ENCODE assay signal across 9 cellular contexts in the genomic region with DNA sequence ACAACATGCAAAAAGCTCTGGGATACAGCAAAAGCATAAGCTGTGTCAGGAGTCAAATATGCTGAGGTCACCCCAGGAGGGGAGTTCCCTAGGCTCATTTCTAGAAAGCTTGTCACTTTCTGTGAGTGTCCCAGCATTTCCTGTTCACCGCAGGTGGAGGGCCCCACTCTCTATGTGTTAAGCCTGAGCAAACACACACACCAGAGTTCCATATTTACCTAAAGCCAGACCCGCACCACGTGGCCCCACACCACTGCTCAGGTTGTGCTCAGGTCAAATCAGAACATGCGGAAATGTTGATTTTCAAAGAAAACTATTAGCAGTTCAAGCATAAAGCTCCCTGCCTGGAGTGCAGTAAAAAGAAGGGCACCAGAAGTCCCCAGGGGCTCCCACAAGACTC.
DNase-seq lines count a peak whose midpoint lies in the region; ATAC-seq, FAIRE-seq and TF ChIP-seq lines count a peak whose summit lies in the region.
"Had no signal": no experiment of that assay in that cellular context is flagged by ENCODE, and none has a peak within 500 bp of the region (broad histone marks: within the 10 kb centered on the region; RNA-seq: fewer than 3 reads in every experiment).

No MANE protein-coding gene starts in this region.

- H3K4me3 ChIP-seq in testis = no peak overlapping the region
- H3K4me3 ChIP-seq: body of pancreas had no signal

- no peak for TF ChIP-seq CTCF in testis (IDR thresholded peaks at IDR 0.05)

- H3K36me3 ChIP-seq in testis (ENCODE audit: low read depth, missing control alignments) = no peaks in the 10 kb centered on the region

- peak; percentile 99 for ATAC-seq in GM19025 (IDR thresholded peaks at IDR 0.05; ENCODE audit: low read depth, unreplicated experiment)
- ATAC-seq in HG02970 (IDR thresholded peaks at IDR 0.05; ENCODE audit: low FRiP score, unreplicated experiment) = peak; percentile 99
- ATAC-seq: body of pancreas had no signal

- peaks cover 3% of the 10 kb centered on the region for H3K4me1 ChIP-seq in testis
- H3K4me1 ChIP-seq: body of pancreas had no signal

- TF ChIP-seq POLR2A in testis (IDR thresholded peaks at IDR 0.05) = no peak

- H3K27me3 ChIP-seq in testis = no peaks in the 10 kb centered on the region
- H3K27me3 ChIP-seq: body of pancreas had no signal

- 75 to 85% methylated on average over 4 of the region's 4 CpGs for WGBS in testis, 2 donors

- intact Hi-C loops in testis (cut with DNase I; ENCODE audit: low total_unique reads) = no loop called here

- no peaks in the 10 kb centered on the region for H3K9me3 ChIP-seq in testis

- no peak overlapping the region for H3K27ac ChIP-seq in testis
- H3K27ac ChIP-seq: body of pancreas had no signal

- DNase-seq in DMS53 treated with DMSO at 0.1 percent for 48 hours (lab: John Stamatoyannopoulos, UW; ENCODE audit: unreplicated experiment) = peak; percentile 20
- peak; percentile 70 for DNase-seq in RPMI8226
- DNase-seq in stimulated activated naive CD4-positive, alpha-beta T cell (lab: John Stamatoyannopoulos, UW) = no peak
- no peak for DNase-seq in iPS-NIHi11 (ENCODE audit: low spot score)
- no peak for DNase-seq in testis
- DNase-seq in frontal cortex (ENCODE audit: low spot score in 2 of 2) = no peak

- no peak for FAIRE-seq in frontal cortex (lab: Jason Lieb, UNC)

Comparison
In these comparisons a context has a peak if more than half of its experiments do, and no peak if none do; other contexts are left out.
1. DNase-seq: peak in DMS53 treated with DMSO at 0.1 percent for 48 hours (single experiment) and RPMI8226 (single experiment); none in stimulated activated naive CD4-positive, alpha-beta T cell (0 of 6), iPS-NIHi11 (single experiment), testis (single experiment) and frontal cortex (0 of 2).